Comparison of ENCODE assay signal across 19 cellular contexts in genomic region chr1:64511054-64511453, GRCh38. TPM values are rescaled to one million over a fixed set of nuclear protein-coding genes. Genes with fewer than 3 reads are reported as not detected.
DNase-seq lines count a peak whose midpoint lies in the region; ATAC-seq and TF ChIP-seq lines count a peak whose summit lies in the region.
"Had no signal": no experiment of that assay in that cellular context is flagged by ENCODE, and none has a peak within 500 bp of the region (broad histone marks: within the 10 kb centered on the region; RNA-seq: fewer than 3 reads in every experiment).

No MANE protein-coding gene starts in this region.

- CTCF ChIA-PET in Panc1 (lab: Charles Lee) = no interaction called here

- no peaks in the 10 kb centered on the region for H3K36me3 ChIP-seq in Loucy (ENCODE audit: insufficient read depth, low read length)
- no peaks in the 10 kb centered on the region for H3K36me3 ChIP-seq in Panc1 (ENCODE audit: control insufficient read depth, insufficient read depth, low read length)
- H3K36me3 ChIP-seq: SJSA1 had no signal

- no peak for DNase-seq in CD14-positive monocyte (ENCODE audit: low spot score)
- DNase-seq in Panc1 (ENCODE audit: low read depth, low spot score) = no peak
- DNase-seq in stimulated activated CD4-positive, alpha-beta T cell treated with anti-CD3 and anti-CD28 coated beads, Interleukin-12 subunit alpha, Interleukin-12 subunit beta, amount 100 ng/mL, for 4 hours = no peak
- no peak for DNase-seq in cerebellum (ENCODE audit: low spot score)
- DNase-seq in amygdala (lab: John Stamatoyannopoulos, UW) = no peak
- DNase-seq: ACHN; CD4-positive, alpha-beta memory T cell; DMS153; GF-D8; H9; NCI-H1694 treated with DMSO at 0.1 percent for 48 hours; NCI-H510A; NCI-H774; PC-9 had no signal

- no peaks in the 10 kb centered on the region for H3F3A ChIP-seq in Loucy (ENCODE audit: low read depth)

- H3K27me3 ChIP-seq in Loucy (ENCODE audit: insufficient read depth, low read length, poor library complexity, severe bottlenecking) (no peaks in the 10 kb centered on the region), Panc1 (ENCODE audit: control insufficient read depth, insufficient read depth, low read length) (no peaks in the 10 kb centered on the region)

- no peaks in the 10 kb centered on the region for H3K9me2 ChIP-seq in Loucy (replicated peaks; ENCODE audit: low read depth, low read length)

- H3K36me3 Mint-ChIP-seq in CD14-positive monocyte (no peaks in the 10 kb centered on the region), nephron (ENCODE audit: low read depth) (no peaks in the 10 kb centered on the region)
- H3K36me3 Mint-ChIP-seq: CD4-positive, alpha-beta memory T cell had no signal

- H3K4me1 Mint-ChIP-seq in CD14-positive monocyte = peaks cover 44% of the 10 kb centered on the region
- H3K4me1 Mint-ChIP-seq in nephron = peaks cover 81% of the 10 kb centered on the region

- in situ Hi-C loops in Panc1 (cut with HindIII; ENCODE audit: low pct_unique_long_range_greater_than_20kb, low sequenced_read_pairs) = no loop called here

- POLR2A ChIA-PET in Panc1 (lab: Charles Lee) = no interaction called here

- no peak overlapping the region for H3K9ac ChIP-seq in Loucy (ENCODE audit: low read depth, low read length, poor library complexity, severe bottlenecking)

- H4K20me1 ChIP-seq in Loucy (ENCODE audit: insufficient read depth, low read length, poor library complexity, severe bottlenecking) = peaks cover 4% of the 10 kb centered on the region

- H3K9me3 ChIP-seq in Loucy (ENCODE audit: insufficient read depth, low read depth, low read length) (no peaks in the 10 kb centered on the region), Panc1 (ENCODE audit: control insufficient read depth, insufficient read depth, low read depth, low read length) (no peaks in the 10 kb centered on the region)
- H3K9me3 ChIP-seq: SJSA1 had no signal

- peaks cover 73% of the 10 kb centered on the region for H3K4me1 ChIP-seq in Loucy (ENCODE audit: insufficient read depth, low read length, poor library complexity, severe bottlenecking)
- H3K4me1 ChIP-seq in Panc1 (ENCODE audit: control insufficient read depth, insufficient read depth, low read length) = peaks cover 43% of the 10 kb centered on the region
- H3K4me1 ChIP-seq: SJSA1 had no signal

- peaks cover 66% of the 10 kb centered on the region for H3K79me2 ChIP-seq in Loucy (ENCODE audit: insufficient read depth, low read length)

- intact Hi-C loops in CD14-positive monocyte (cut with micrococcal nuclease) (no loop called here), Panc1 (cut with micrococcal nuclease; ENCODE audit: unreplicated experiment) (no loop called here)

- 0 out of 2 replicates have a peak overlapping the region, but pooled peaks have one; percentile 17 for H3K27ac ChIP-seq in Panc1 (ENCODE audit: low read length)
- H3K27ac ChIP-seq: HL-60, PC-9, SJSA1 had no signal

- no peak for TF ChIP-seq CTCF in CD14-positive monocyte (IDR thresholded peaks at IDR 0.05)
- no peak for TF ChIP-seq CTCF in Loucy (conservative IDR thresholded peaks at IDR 0.05; ENCODE audit: low read length)
- no peak for TF ChIP-seq CTCF in Panc1 (IDR thresholded peaks at IDR 0.05)
- TF ChIP-seq CTCF in nephron (IDR thresholded peaks at IDR 0.05; ENCODE audit: unreplicated experiment in 3 of 3) = no peak

- H3K9me3 Mint-ChIP-seq in CD14-positive monocyte = peaks cover 0 to 2% (median 0%) of the 10 kb centered on the region in 7 donors
- no peaks in the 10 kb centered on the region for H3K9me3 Mint-ChIP-seq in nephron
- H3K9me3 Mint-ChIP-seq: CD4-positive, alpha-beta memory T cell; H9 had no signal

- H3K4me3 Mint-ChIP-seq in CD14-positive monocyte (peak overlapping the region in 1 of 2 donors; percentile 23), nephron (no peak overlapping the region)
- H3K4me3 Mint-ChIP-seq: CD4-positive, alpha-beta memory T cell; H9 had no signal

- no peak overlapping the region for H2AFZ ChIP-seq in Loucy (ENCODE audit: low read length)
- H2AFZ ChIP-seq: PC-9 had no signal

- peaks cover 0 to 6% (median 5%) of the 10 kb centered on the region in 3 donors for H3K27me3 Mint-ChIP-seq in CD14-positive monocyte (ENCODE audit: low read depth in 3 of 3)
- no peaks in the 10 kb centered on the region for H3K27me3 Mint-ChIP-seq in nephron (ENCODE audit: low read depth)

- peak overlapping the region in 6 of 7 donors; percentile 56 to 93 (median 87) for H3K27ac Mint-ChIP-seq in CD14-positive monocyte
- H3K27ac Mint-ChIP-seq in nephron = peak overlapping the region; percentile 26 to 94 (median 48)
- H3K27ac Mint-ChIP-seq: CD4-positive, alpha-beta memory T cell; H9 had no signal

- ATAC-seq in Panc1 (no peak), GM21619 (IDR thresholded peaks at IDR 0.05; ENCODE audit: unreplicated experiment) (no peak)

- peak overlapping the region; percentile 75 for H3K4me2 ChIP-seq in Loucy (ENCODE audit: low read depth, low read length, poor library complexity, severe bottlenecking)
- H3K4me2 ChIP-seq: PC-9 had no signal

- no TSS peak for BruUV-seq in Panc1 (replicated peaks; lab: Mats Ljungman, UMichigan)

- H3K4me3 ChIP-seq in Loucy (ENCODE audit: low read length, poor library complexity, severe bottlenecking) = no peak overlapping the region
- H3K4me3 ChIP-seq in Panc1 (ENCODE audit: low read depth in 2 of 2, low read length in 2 of 2) = no peak overlapping the region
- H3K4me3 ChIP-seq: PC-9, SJSA1 had no signal

RNA-seq across cellular contexts. Expression of gene CACHD1, which starts 41.1 kb away (rescaled TPM):
- not detected for polyA plus RNA-seq in CD14-positive monocyte
- total RNA-seq in Panc1 (2021; ENCODE audit: unreplicated experiment) = 29.9 TPM
- polyA plus RNA-seq in Panc1 (2012; ENCODE audit: insufficient read length) = 13.4 TPM
- 46.5 TPM for total RNA-seq in cerebellum
- polyA plus RNA-seq: CD4-positive, alpha-beta memory T cell had no signal
